8 cellular contexts compared by ENCODE assay signal in genomic region chr19:5029596-5029995, GRCh38.
DNase-seq lines count a peak whose midpoint lies in the region; TF ChIP-seq lines count a peak whose summit lies in the region.
"Not testable (repeated sequence)": the region's sequence is repeated elsewhere in the genome, so short reads cannot be mapped to it uniquely, and the experiment has no call there.

No MANE protein-coding gene starts in this region.

- H3K27me3 ChIP-seq in SK-N-SH (ENCODE audit: insufficient read depth), result not testable (repeated sequence)

- H4K20me1 ChIP-seq in SK-N-SH (ENCODE audit: insufficient read depth), result peaks cover 54% of the 10 kb centered on the region

- 64% methylated on average over 12 of the region's 12 CpGs for WGBS in SK-N-SH (ENCODE audit: low lambda C conversion rate)

- DNase-seq in A172 (ENCODE audit: low spot score) (peak; percentile 50), NCI-H1417 (lab: John Stamatoyannopoulos, UW) (peak in 2 of 3 experiments; percentile 45 to 57), SK-N-SH (peak; percentile 78), activated T-cell treated with anti-CD3 and anti-CD28 coated beads for 24 hours (ENCODE audit: low read depth) (peak; percentile 47), ecto neural progenitor cell (ENCODE audit: low spot score) (peak; percentile 80), left kidney (ENCODE audit: low read depth, low spot score) (peak; percentile 84)
- DNase-seq in stimulated activated CD4-positive, alpha-beta T cell treated with anti-CD3 and anti-CD28 coated beads, Interleukin-15, amount 100 ng/mL, for 24 hours, result peak; percentile 80

- not testable (repeated sequence) for H3K9ac ChIP-seq in SK-N-SH

- TF ChIP-seq EP300 in SK-N-SH (IDR thresholded peaks at IDR 0.05; ENCODE audit: borderline replicate concordance in 1 of 2, low read depth in 1 of 2, low read length in 1 of 2), result not testable (repeated sequence)

- POLR2A ChIA-PET in SK-N-SH (lab: Yijun Ruan, JAX), result not testable (repeated sequence)

- peaks cover 69% of the 10 kb centered on the region for H3K79me2 ChIP-seq in SK-N-SH (ENCODE audit: insufficient read depth)

- H3K36me3 ChIP-seq in SK-N-SH (replicated peaks in 1 of 2; ENCODE audit: control insufficient read depth in 1 of 2, insufficient read depth in 2 of 2, low read length in 1 of 2), result not testable (repeated sequence)

- not testable (repeated sequence) for H3K4me1 ChIP-seq in SK-N-SH (ENCODE audit: control insufficient read depth in 1 of 2, insufficient read depth in 2 of 2, low read depth in 1 of 2, low read length in 1 of 2)

- not testable (repeated sequence) for H3K9me3 ChIP-seq in SK-N-SH

- H3K4me2 ChIP-seq in SK-N-SH, result not testable (repeated sequence)

- not testable (repeated sequence) for H2AFZ ChIP-seq in SK-N-SH (ENCODE audit: low read depth)

- not testable (repeated sequence) for H3K9me2 ChIP-seq in SK-N-SH

- H3K4me3 ChIP-seq in SK-N-SH (ENCODE audit: low read depth in 2 of 2, low read length in 1 of 2), result peak overlapping the region in 1 of 2 experiments; percentile 37; a peak in 1 of 4 replicates

- not testable (repeated sequence) for H3F3A ChIP-seq in SK-N-SH (replicated peaks; ENCODE audit: insufficient read depth)

- peak; percentile 41 for TF ChIP-seq RAD21 in SK-N-SH (IDR thresholded peaks at IDR 0.05; ENCODE audit: low read length)

- H3K27ac ChIP-seq in SK-N-SH (ENCODE audit: low read depth in 2 of 2, low read length in 1 of 2), result not testable (repeated sequence)

- peak; percentile 77 for TF ChIP-seq CTCF in GM12872 (IDR thresholded peaks at IDR 0.05; ENCODE audit: insufficient read depth, low read depth, low read length)
- TF ChIP-seq CTCF in SK-N-SH (IDR thresholded peaks at IDR 0.05), result peak; percentile 75

- CTCF ChIA-PET in SK-N-SH (lab: Yijun Ruan, JAX), result interaction anchor here (0.5 to 7.2 kb wide), 14 partner anchors 13 to 220 kb away, joined by 3 to 62 read pairs (median 22); partner anchors contain the start of gene KDM4B

TF ChIP-seq in SK-N-SH, 30 proteins besides CTCF, POLR2A, EP300 and RAD21:
- peak; percentile 28; the same call in 1 of the 2 replicates for TF ChIP-seq SMC3 (IDR thresholded peaks at IDR 0.05; ENCODE audit: low read depth, low read length)
